2 cellular contexts compared by ENCODE assay signal in the genomic region with DNA sequence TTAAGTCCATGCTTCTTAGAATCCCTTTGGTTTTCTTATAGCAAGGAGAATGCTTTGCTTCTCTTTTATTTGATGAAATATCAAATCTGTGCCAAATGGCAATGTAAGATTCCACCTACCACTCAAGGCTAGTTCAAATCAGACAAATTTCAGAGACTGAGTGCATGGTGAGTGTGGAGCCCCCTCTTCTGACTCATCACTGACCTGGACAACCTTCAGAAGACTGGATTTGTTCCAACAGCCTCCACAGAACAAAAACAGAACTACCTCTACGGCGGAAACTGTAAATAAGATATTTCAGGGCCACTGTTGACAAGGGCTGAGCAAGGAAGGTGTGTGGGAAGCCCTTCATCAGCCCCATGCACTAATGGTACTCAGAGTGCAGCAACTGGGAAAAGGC.
TF ChIP-seq lines count a peak whose summit lies in the region.

No MANE protein-coding gene starts in this region.

TF ChIP-seq in SK-N-SH, 30 proteins besides CTCF, POLR2A, EP300 and RAD21 (continued from another document):
- peak; percentile 21; the same call in 1 of the 2 replicates for TF ChIP-seq JUND (IDR thresholded peaks at IDR 0.05)
- TF ChIP-seq GABPA (IDR thresholded peaks at IDR 0.05; ENCODE audit: low read depth) = no peak

TF ChIP-seq in WTC11, 78 proteins besides CTCF, POLR2A, EP300 and RAD21 (continued from another document):
- TF ChIP-seq, protein P1, sequence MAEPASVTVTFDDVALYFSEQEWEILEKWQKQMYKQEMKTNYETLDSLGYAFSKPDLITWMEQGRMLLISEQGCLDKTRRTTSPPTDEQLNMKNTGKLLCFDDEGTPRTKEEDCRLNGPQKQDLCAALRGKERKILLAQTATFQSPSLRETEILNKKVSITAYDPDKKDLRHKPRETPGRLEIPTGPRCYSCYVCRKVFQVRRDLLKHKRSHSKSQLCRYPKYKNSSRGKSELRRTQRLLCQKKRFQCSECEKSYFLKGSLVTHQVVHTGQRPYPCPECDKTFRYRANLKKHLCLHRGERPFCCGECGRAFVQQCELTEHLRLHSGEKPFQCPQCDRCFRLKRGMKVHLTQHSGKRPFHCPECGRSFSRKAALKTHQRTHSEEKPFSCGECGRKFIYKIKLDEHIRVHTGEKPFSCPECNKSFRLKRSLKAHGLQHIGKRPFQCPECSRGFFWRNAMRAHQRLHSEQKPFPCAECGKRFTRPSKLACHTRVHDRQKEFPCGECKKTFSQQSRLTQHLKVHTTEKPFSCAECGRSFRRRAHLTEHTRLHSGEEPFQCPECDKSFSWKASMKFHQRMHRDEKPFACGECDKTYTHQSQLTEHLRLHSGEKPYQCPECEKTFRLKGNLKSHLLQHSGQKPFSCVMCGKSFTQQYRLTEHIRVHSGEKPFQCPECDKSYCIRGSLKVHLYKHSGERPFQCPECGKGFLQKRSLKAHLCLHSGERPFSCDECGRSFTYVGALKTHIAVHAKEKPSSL (CRISPR knock-in tag; conservative IDR thresholded peaks at IDR 0.05) = no peak
- TF ChIP-seq KAT7 (CRISPR knock-in tag; IDR thresholded peaks at IDR 0.05; ENCODE audit: borderline replicate concordance) = no peak
- no peak for TF ChIP-seq TCF7 (CRISPR knock-in tag; IDR thresholded peaks at IDR 0.05; ENCODE audit: low read depth)
- TF ChIP-seq RORB (CRISPR knock-in tag; IDR thresholded peaks at IDR 0.05) = no peak
- TF ChIP-seq, protein P2, sequence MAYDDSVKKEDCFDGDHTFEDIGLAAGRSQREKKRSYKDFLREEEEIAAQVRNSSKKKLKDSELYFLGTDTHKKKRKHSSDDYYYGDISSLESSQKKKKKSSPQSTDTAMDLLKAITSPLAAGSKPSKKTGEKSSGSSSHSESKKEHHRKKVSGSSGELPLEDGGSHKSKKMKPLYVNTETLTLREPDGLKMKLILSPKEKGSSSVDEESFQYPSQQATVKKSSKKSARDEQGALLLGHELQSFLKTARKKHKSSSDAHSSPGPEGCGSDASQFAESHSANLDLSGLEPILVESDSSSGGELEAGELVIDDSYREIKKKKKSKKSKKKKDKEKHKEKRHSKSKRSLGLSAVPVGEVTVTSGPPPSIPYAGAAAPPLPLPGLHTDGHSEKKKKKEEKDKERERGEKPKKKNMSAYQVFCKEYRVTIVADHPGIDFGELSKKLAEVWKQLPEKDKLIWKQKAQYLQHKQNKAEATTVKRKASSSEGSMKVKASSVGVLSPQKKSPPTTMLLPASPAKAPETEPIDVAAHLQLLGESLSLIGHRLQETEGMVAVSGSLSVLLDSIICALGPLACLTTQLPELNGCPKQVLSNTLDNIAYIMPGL (CRISPR knock-in tag; IDR thresholded peaks at IDR 0.05) = no peak
- no peak for TF ChIP-seq ATF1 (CRISPR knock-in tag; IDR thresholded peaks at IDR 0.05)
- TF ChIP-seq, protein P3, sequence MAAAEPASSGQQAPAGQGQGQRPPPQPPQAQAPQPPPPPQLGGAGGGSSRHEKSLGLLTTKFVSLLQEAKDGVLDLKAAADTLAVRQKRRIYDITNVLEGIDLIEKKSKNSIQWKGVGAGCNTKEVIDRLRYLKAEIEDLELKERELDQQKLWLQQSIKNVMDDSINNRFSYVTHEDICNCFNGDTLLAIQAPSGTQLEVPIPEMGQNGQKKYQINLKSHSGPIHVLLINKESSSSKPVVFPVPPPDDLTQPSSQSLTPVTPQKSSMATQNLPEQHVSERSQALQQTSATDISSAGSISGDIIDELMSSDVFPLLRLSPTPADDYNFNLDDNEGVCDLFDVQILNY (CRISPR knock-in tag; IDR thresholded peaks at IDR 0.05) = no peak
- TF ChIP-seq ZNF671 (CRISPR knock-in tag; IDR thresholded peaks at IDR 0.05) = no peak
- TF ChIP-seq SOX15 (CRISPR knock-in tag; IDR thresholded peaks at IDR 0.05) = no peak
- TF ChIP-seq NFATC4 (CRISPR knock-in tag; IDR thresholded peaks at IDR 0.05) = no peak
- no peak for TF ChIP-seq ELF4 (CRISPR knock-in tag; IDR thresholded peaks at IDR 0.05; ENCODE audit: low read depth)
- TF ChIP-seq TEAD4 (CRISPR knock-in tag; IDR thresholded peaks at IDR 0.05) = no peak
- no peak for TF ChIP-seq ZNF121 (CRISPR knock-in tag; IDR thresholded peaks at IDR 0.05)
